8 cellular contexts compared by ENCODE assay signal in the genomic region with DNA sequence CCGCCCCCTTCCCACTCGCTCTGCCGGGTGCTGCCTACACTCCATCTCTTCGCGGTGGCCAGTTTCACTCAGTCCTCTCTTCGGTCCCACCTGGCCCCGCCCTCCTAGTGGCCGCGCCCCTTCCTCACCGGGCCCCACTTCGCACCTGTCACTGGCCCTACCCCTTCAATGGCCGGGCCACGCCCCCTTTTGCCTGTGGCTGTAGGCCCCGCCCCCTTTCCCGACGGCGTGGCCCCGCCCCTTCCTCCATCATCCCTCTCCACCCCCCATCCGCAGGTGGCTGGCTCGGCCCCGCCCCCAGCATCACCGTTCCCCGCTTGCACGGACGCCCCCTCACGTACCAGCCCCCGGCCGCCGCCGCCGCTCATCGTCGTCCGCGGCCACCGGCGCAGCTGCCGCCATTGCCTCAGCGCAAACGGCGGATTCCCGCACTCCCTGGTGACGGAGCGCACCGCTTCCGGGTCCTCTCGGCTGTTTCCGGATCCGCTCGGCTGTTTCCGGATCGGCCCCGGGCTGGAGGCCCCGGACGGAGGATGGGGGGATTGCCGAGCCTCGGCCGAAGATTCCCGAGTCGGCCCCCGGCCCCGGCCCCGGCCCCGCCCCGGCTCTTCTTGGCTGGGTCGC. TPM values are rescaled to one million over a fixed set of nuclear protein-coding genes. Genes with fewer than 3 reads are reported as not detected.
DNase-seq lines count a peak whose midpoint lies in the region; ATAC-seq and TF ChIP-seq lines count a peak whose summit lies in the region.

A gene with protein sequence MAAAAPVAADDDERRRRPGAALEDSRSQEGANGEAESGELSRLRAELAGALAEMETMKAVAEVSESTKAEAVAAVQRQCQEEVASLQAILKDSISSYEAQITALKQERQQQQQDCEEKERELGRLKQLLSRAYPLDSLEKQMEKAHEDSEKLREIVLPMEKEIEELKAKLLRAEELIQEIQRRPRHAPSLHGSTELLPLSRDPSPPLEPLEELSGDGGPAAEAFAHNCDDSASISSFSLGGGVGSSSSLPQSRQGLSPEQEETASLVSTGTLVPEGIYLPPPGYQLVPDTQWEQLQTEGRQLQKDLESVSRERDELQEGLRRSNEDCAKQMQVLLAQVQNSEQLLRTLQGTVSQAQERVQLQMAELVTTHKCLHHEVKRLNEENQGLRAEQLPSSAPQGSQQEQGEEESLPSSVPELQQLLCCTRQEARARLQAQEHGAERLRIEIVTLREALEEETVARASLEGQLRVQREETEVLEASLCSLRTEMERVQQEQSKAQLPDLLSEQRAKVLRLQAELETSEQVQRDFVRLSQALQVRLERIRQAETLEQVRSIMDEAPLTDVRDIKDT (minus strand): TSS at position 477 of the 624 bp plus-strand sequence. CDS start 75 bp downstream, at position 402.

- peaks cover 20% of the 10 kb centered on the region for H3K36me3 ChIP-seq in left ventricle myocardium inferior
- peaks cover under 1% of the 10 kb centered on the region for H3K36me3 ChIP-seq in upper lobe of right lung

- in situ Hi-C loops in GM13977 (cut with MboI; ENCODE audit: low pct_unique_long_range_greater_than_20kb, low sequenced_read_pairs, unreplicated experiment) = no loop called here

- H3K27me3 Mint-ChIP-seq in T-helper 17 cell (no peaks in the 10 kb centered on the region), progenitor cell of endocrine pancreas (no peaks in the 10 kb centered on the region)

- H3K36me3 Mint-ChIP-seq in T-helper 17 cell (ENCODE audit: low read depth) (peaks cover 5% of the 10 kb centered on the region), progenitor cell of endocrine pancreas (ENCODE audit: insufficient read depth) (peaks cover 4% of the 10 kb centered on the region)

- DNase-seq in GM13977 (ENCODE audit: low spot score) (peak; percentile 99), NCI-H146 treated with DMSO at 0.1 percent for 48 hours (lab: John Stamatoyannopoulos, UW; ENCODE audit: unreplicated experiment) (peak; percentile 99), T-helper 17 cell (peak; percentile 90 to 98 (median 95)), amniotic stem cell (lab: John Stamatoyannopoulos, UW) (peak; percentile 74), left ventricle myocardium inferior (peak; percentile 93), progenitor cell of endocrine pancreas (ENCODE audit: low spot score, unreplicated experiment) (peak; percentile 99), upper lobe of right lung (peak; percentile 98)

- H3K4me1 Mint-ChIP-seq in T-helper 17 cell (peaks cover 24% of the 10 kb centered on the region), progenitor cell of endocrine pancreas (ENCODE audit: low read depth) (peaks cover 15% of the 10 kb centered on the region)

- H3K9me3 ChIP-seq in T-helper 17 cell (ENCODE audit: control insufficient read depth, low read length, poor library complexity, severe bottlenecking) (no peaks in the 10 kb centered on the region), left ventricle myocardium inferior (replicated peaks) (no peaks in the 10 kb centered on the region), upper lobe of right lung (no peaks in the 10 kb centered on the region)

- ATAC-seq in HG02884 (IDR thresholded peaks at IDR 0.05; ENCODE audit: unreplicated experiment) (peak; percentile 49), T-helper 17 cell (peak; percentile 86), upper lobe of right lung (peak; percentile 94)

- H3K27ac Mint-ChIP-seq in T-helper 17 cell (peak within 1 kb of the TSS; percentile 95), progenitor cell of endocrine pancreas (peak within 1 kb of the TSS; percentile 97)

- intact Hi-C loops in left ventricle myocardium inferior (cut with micrococcal nuclease) = no loop called here
- intact Hi-C loops in upper lobe of right lung (cut with DNase I) = loop anchor here (10.0 kb wide), 1 partner anchor 50 kb away; the partner anchor contains the start of gene ATP2A1

- no peaks in the 10 kb centered on the region for H3K9me3 Mint-ChIP-seq in progenitor cell of endocrine pancreas (ENCODE audit: low read depth)

- peak within 1 kb of the TSS; percentile 98 for H3K4me3 Mint-ChIP-seq in T-helper 17 cell
- H3K4me3 Mint-ChIP-seq in progenitor cell of endocrine pancreas (ENCODE audit: low read depth) = peak within 1 kb of the TSS; percentile 98

- peak within 1 kb of the TSS; percentile 88 for H3K4me3 ChIP-seq in left ventricle myocardium inferior
- peak within 1 kb of the TSS; percentile 68 for H3K4me3 ChIP-seq in upper lobe of right lung

- H3K27me3 ChIP-seq in left ventricle myocardium inferior (ENCODE audit: low read depth) (no peaks in the 10 kb centered on the region), upper lobe of right lung (no peaks in the 10 kb centered on the region)

- TF ChIP-seq CTCF in GM13977 (IDR thresholded peaks at IDR 0.05; ENCODE audit: extremely low read depth, insufficient read depth, missing control alignments) = no peak
- no peak for TF ChIP-seq CTCF in left ventricle myocardium inferior (IDR thresholded peaks at IDR 0.05; ENCODE audit: borderline replicate concordance)
- peak; percentile 5 for TF ChIP-seq CTCF in progenitor cell of endocrine pancreas (IDR thresholded peaks at IDR 0.05; ENCODE audit: unreplicated experiment)
- TF ChIP-seq CTCF in upper lobe of right lung (IDR thresholded peaks at IDR 0.05) = no peak

- peak within 1 kb of the TSS; percentile 99 for H3K27ac ChIP-seq in left ventricle myocardium inferior (replicated peaks)
- H3K27ac ChIP-seq in upper lobe of right lung = peak within 1 kb of the TSS; percentile 96

- peaks cover 17% of the 10 kb centered on the region for H3K4me1 ChIP-seq in left ventricle myocardium inferior
- peaks cover 7% of the 10 kb centered on the region for H3K4me1 ChIP-seq in upper lobe of right lung

RNA-seq across cellular contexts. Expression of the gene that starts here (rescaled TPM):
- total RNA-seq in T-helper 17 cell = 10 to 100 TPM; 25.2 to 25.3 TPM
- total RNA-seq in left ventricle myocardium inferior = 17.7 TPM
- 33.3 and 34.9 TPM in 2 replicates for total RNA-seq in progenitor cell of endocrine pancreas
- 23.4 TPM for total RNA-seq in upper lobe of right lung

Comparison
In these comparisons a context has a peak if more than half of its experiments do, and no peak if none do; other contexts are left out.
1. Peak in every context shown above with its lines: DNase-seq, ATAC-seq, H3K4me3 ChIP-seq and H3K27ac ChIP-seq.